In the genomic region with DNA sequence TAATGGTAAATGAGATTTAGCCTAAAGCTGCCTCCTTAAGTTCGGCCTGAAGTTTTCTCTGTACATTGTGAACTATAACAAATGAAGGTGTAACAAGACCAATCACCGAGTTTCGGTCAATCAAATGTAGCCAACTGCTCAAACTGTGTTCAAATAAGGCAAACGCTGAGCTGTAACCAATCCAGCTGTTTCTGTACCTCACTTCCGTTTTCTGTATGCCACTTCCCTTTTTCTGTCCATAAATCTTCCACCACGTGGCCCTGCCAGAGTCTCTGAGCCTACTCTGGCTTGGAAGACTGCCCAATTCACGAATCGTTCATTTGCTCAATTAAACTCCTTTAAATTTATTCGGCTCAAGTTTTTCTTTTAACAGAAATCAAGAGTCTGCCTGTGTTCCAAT, we compare ENCODE assay signal across 13 cellular contexts.
DNase-seq lines count a peak whose midpoint lies in the region; ATAC-seq lines count a peak whose summit lies in the region.
"Had no signal": no experiment of that assay in that cellular context is flagged by ENCODE, and none has a peak within 500 bp of the region (broad histone marks: within the 10 kb centered on the region; RNA-seq: fewer than 3 reads in every experiment).

No MANE protein-coding gene starts in this region.

- intact Hi-C loops in posterior vena cava (cut with DNase I) = loop anchor here in 1 of 2 donors (2.0 to 10.0 kb wide), 2 partner anchors 193 to 273 kb away; partner anchors contain the start of gene KLF9

- no peaks in the 10 kb centered on the region for H3K9me3 Mint-ChIP-seq in activated T-cell treated with anti-CD3 and anti-CD28 coated beads, Interleukin-2, amount 50 U/mL, for 24 hours

- no peak overlapping the region for H3K4me3 Mint-ChIP-seq in activated T-cell treated with anti-CD3 and anti-CD28 coated beads, Interleukin-2, amount 50 U/mL, for 24 hours

- ATAC-seq in GM19043 (IDR thresholded peaks at IDR 0.05; ENCODE audit: low read depth, unreplicated experiment) = peak; percentile 61
- peak; percentile 68 for ATAC-seq in HG03175 (IDR thresholded peaks at IDR 0.05; ENCODE audit: unreplicated experiment)
- ATAC-seq: left ventricle myocardium superior had no signal

- no peak overlapping the region for H3K27ac Mint-ChIP-seq in activated T-cell treated with anti-CD3 and anti-CD28 coated beads, Interleukin-2, amount 50 U/mL, for 24 hours

- no peaks in the 10 kb centered on the region for H3K27me3 Mint-ChIP-seq in activated T-cell treated with anti-CD3 and anti-CD28 coated beads, Interleukin-2, amount 50 U/mL, for 24 hours

- DNase-seq in SIG-M5 (lab: John Stamatoyannopoulos, UW) = peak; percentile 19
- DNase-seq in pons (ENCODE audit: low spot score) = peak; percentile 71
- no peak for DNase-seq in activated CD8-positive, alpha-beta memory T cell treated with anti-CD3 and anti-CD28 coated beads, Interleukin-2, amount 50 U/mL, for 4 hours
- no peak for DNase-seq in posterior vena cava (ENCODE audit: low spot score)
- no peak for DNase-seq in stimulated activated CD4-positive, alpha-beta T cell treated with anti-CD3 and anti-CD28 coated beads, Interleukin-4, amount 100 ng/mL, for 24 hours
- DNase-seq in activated T-cell treated with anti-CD3 and anti-CD28 coated beads, Interleukin-2, amount 50 U/mL, for 24 hours = no peak
- DNase-seq: activated CD4-positive, CD25-positive, alpha-beta regulatory T cell; activated naive CD4-positive, alpha-beta T cell treated with Interleukin-2 at 50 U/mL for 16 hours; cortex of kidney; foreskin melanocyte; left ventricle myocardium superior had no signal

- no peaks in the 10 kb centered on the region for H3K36me3 Mint-ChIP-seq in activated T-cell treated with anti-CD3 and anti-CD28 coated beads, Interleukin-2, amount 50 U/mL, for 24 hours (ENCODE audit: low read depth)

- H3K4me1 Mint-ChIP-seq in activated T-cell treated with anti-CD3 and anti-CD28 coated beads, Interleukin-2, amount 50 U/mL, for 24 hours (ENCODE audit: low read depth) = peaks cover 6% of the 10 kb centered on the region

Comparison
In these comparisons a context has a peak if more than half of its experiments do, and no peak if none do; other contexts are left out.
1. DNase-seq: peak in SIG-M5 (single experiment) and pons (single experiment); none in activated CD8-positive, alpha-beta memory T cell treated with anti-CD3 and anti-CD28 coated beads, Interleukin-2, amount 50 U/mL, for 4 hours (single experiment), posterior vena cava (single experiment), stimulated activated CD4-positive, alpha-beta T cell treated with anti-CD3 and anti-CD28 coated beads, Interleukin-4, amount 100 ng/mL, for 24 hours (single experiment) and activated T-cell treated with anti-CD3 and anti-CD28 coated beads, Interleukin-2, amount 50 U/mL, for 24 hours (single experiment).